Comparison of ENCODE assay signal across 28 cellular contexts in genomic region chr11:112228706-112229105, GRCh38. TPM values are rescaled to one million over a fixed set of nuclear protein-coding genes. Genes with fewer than 3 reads are reported as not detected.
"Had no signal": no experiment of that assay in that cellular context is flagged by ENCODE, and none has a peak within 500 bp of the region (broad histone marks: within the 10 kb centered on the region; RNA-seq: fewer than 3 reads in every experiment).

No MANE protein-coding gene starts in this region.

- H3K36me3 ChIP-seq: ovary had no signal

- H3K27me3 Mint-ChIP-seq: activated B cell treated with CpG ODN at 0.5 μM for 24 hours; activated CD4-positive, alpha-beta T cell treated with anti-CD3 and anti-CD28 coated beads for 36 hours; activated naive CD8-positive, alpha-beta T cell; naive thymus-derived CD8-positive, alpha-beta T cell; stimulated activated naive CD8-positive, alpha-beta T cell treated with anti-CD3 and anti-CD28 coated beads, Interleukin-15, Interleukin-2, amounts not matched to agents 100 ng/mL and 50 ng/mL, for 24 hours; T-helper 17 cell had no signal

- ATAC-seq: activated CD4-positive, alpha-beta T cell treated with anti-CD3 and anti-CD28 coated beads for 36 hours; gastrocnemius medialis; naive thymus-derived CD8-positive, alpha-beta T cell; psoas muscle; T-helper 17 cell had no signal

- H3K27me3 ChIP-seq: adrenal gland, ascending aorta, esophagus squamous epithelium, gastrocnemius medialis, ovary, right atrium auricular region, tibial artery had no signal

- H3K9me3 Mint-ChIP-seq: activated B cell treated with CpG ODN at 0.5 μM for 24 hours; endodermal cell; naive thymus-derived CD8-positive, alpha-beta T cell; stimulated activated naive CD8-positive, alpha-beta T cell treated with anti-CD3 and anti-CD28 coated beads, Interleukin-15, Interleukin-2, amounts not matched to agents 100 ng/mL and 50 ng/mL, for 24 hours had no signal

- H3K9me3 ChIP-seq: adrenal gland, ascending aorta, esophagus squamous epithelium, gastrocnemius medialis, left ventricle myocardium inferior, ovary, psoas muscle, right atrium auricular region, tibial artery had no signal

- H3K27ac ChIP-seq: adrenal gland, coronary artery, esophagus squamous epithelium, gastrocnemius medialis, left ventricle myocardium inferior, ovary, psoas muscle, right atrium auricular region, tibial artery had no signal

- H3K27ac Mint-ChIP-seq: activated B cell treated with CpG ODN at 0.5 μM for 24 hours; activated CD4-positive, alpha-beta T cell treated with anti-CD3 and anti-CD28 coated beads for 36 hours; activated naive CD8-positive, alpha-beta T cell; endodermal cell; stimulated activated naive CD8-positive, alpha-beta T cell treated with anti-CD3 and anti-CD28 coated beads, Interleukin-15, Interleukin-2, amounts not matched to agents 100 ng/mL and 50 ng/mL, for 24 hours had no signal

- H3K4me3 ChIP-seq: adrenal gland, ascending aorta, coronary artery, esophagus squamous epithelium, gastrocnemius medialis, left ventricle myocardium inferior, ovary, psoas muscle, right atrium auricular region, tibial artery had no signal

- H3K4me3 Mint-ChIP-seq: activated B cell treated with CpG ODN at 0.5 μM for 24 hours; activated CD4-positive, alpha-beta T cell treated with anti-CD3 and anti-CD28 coated beads for 36 hours; endodermal cell; T-helper 17 cell had no signal

- DNase-seq: activated B cell treated with CpG ODN at 0.5 μM for 24 hours; activated CD4-positive, alpha-beta T cell treated with anti-CD3 and anti-CD28 coated beads for 36 hours; activated CD4-positive, alpha-beta T cell treated with anti-CD3 and anti-CD28 coated beads, Interleukin-2, amount 50 U/mL, for 4 hours; activated CD8-positive, alpha-beta memory T cell treated with anti-CD3 and anti-CD28 coated beads for 24 hours; activated CD8-positive, alpha-beta memory T cell treated with anti-CD3 and anti-CD28 coated beads, Interleukin-2, amount 50 U/mL, for 48 hours; activated gamma-delta T cell treated with Interleukin-2 at 50 U/mL for 16 hours; activated T-cell treated with anti-CD3 and anti-CD28 coated beads, Interleukin-2, amount 50 U/mL, for 48 hours; adrenal gland; endodermal cell; esophagus squamous epithelium; gastrocnemius medialis; hippocampal formation; left ventricle myocardium inferior; naive thymus-derived CD8-positive, alpha-beta T cell; ovary; psoas muscle; stimulated activated CD4-positive, alpha-beta T cell treated with anti-CD3 and anti-CD28 coated beads, Interleukin-12 subunit alpha, Interleukin-12 subunit beta, amount 100 ng/mL, for 4 hours; stimulated activated CD4-positive, alpha-beta T cell treated with anti-CD3 and anti-CD28 coated beads, Interleukin-4, amount 100 ng/mL, for 4 hours; T-helper 17 cell; tibial artery had no signal

RNA-seq across cellular contexts. Expression of gene PLET1, which starts 32.0 kb away (rescaled TPM):
- total RNA-seq: activated B cell treated with CpG ODN at 0.5 μM for 24 hours; activated CD4-positive, alpha-beta T cell treated with anti-CD3 and anti-CD28 coated beads for 36 hours; adrenal gland; ascending aorta; bronchial epithelial cell; endodermal cell; esophagus squamous epithelium; gastrocnemius medialis; left ventricle myocardium inferior; lung microvascular endothelial cell; naive thymus-derived CD8-positive, alpha-beta T cell; ovary; psoas muscle; right atrium auricular region; T-helper 17 cell; ureter had no signal
- polyA plus RNA-seq: adrenal gland; naive thymus-derived CD8-positive, alpha-beta T cell; ovary; psoas muscle had no signal

RNA-seq across cellular contexts. Expression of gene BCO2, which starts 53.4 kb away (rescaled TPM):
- total RNA-seq: ascending aorta had no signal
- polyA plus RNA-seq: naive thymus-derived CD8-positive, alpha-beta T cell had no signal
